In the genomic region with DNA sequence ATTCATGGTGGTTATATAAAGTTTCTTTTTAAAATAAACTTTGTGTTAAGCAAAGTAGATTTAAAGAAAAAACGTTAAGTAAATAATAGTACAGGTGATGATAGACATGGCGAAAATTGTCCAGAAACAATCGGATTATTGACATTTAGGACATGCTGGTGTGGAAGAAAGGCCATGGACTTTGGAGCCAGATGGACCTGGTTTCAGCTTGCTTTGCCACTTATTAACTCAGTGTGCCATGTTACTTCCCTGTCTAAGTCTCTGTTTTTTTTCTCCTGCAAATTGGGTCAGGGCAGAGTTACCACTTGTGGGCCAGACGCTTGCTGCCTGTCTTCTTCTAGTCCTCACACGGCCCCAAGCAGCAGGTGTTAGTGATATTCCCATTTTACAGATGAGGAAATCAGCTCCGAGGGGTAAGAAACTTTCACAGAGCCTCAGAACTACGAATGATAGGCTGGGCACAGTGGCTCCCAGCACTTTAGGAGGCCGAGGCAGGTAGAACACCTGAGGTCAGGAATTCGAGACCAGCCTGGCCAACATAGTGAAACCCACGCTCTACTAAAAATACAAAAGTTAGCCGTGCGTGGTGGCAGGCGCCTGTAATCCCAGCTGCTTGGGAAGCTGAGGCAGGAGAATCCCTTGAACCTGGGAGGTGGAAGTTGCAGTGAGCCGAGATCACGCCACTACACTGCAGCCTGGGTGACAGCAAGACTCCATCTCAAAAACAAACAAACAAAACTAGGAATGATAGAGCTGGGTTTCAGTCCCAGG, we compare ENCODE assay signal across 18 cellular contexts. TPM values are rescaled to one million over a fixed set of nuclear protein-coding genes. Genes with fewer than 3 reads are reported as not detected.
DNase-seq lines count a peak whose midpoint lies in the region; ATAC-seq and TF ChIP-seq lines count a peak whose summit lies in the region.
"Had no signal": no experiment of that assay in that cellular context is flagged by ENCODE, and none has a peak within 500 bp of the region (broad histone marks: within the 10 kb centered on the region; RNA-seq: fewer than 3 reads in every experiment).

No MANE protein-coding gene starts in this region.

- H3K27ac Mint-ChIP-seq in activated naive CD4-positive, alpha-beta T cell treated with anti-CD3 and anti-CD28 coated beads, Interleukin-2, amount 50 U/mL, for 72 hours, result peak overlapping the region; percentile 87 to 93
- peak overlapping the region; percentile 50 for H3K27ac Mint-ChIP-seq in memory B cell
- H3K27ac Mint-ChIP-seq: brain; CD8-positive, alpha-beta T cell; dendritic cell treated with granulocyte-macrophage colony-stimulating factor and Interleukin-4, amounts not matched to agents 40 ng/mL and 50 ng/mL, for 4 days had no signal

- H3K36me3 ChIP-seq in body of pancreas (replicated peaks in 1 of 2; ENCODE audit: insufficient read depth in 1 of 2, low read depth in 2 of 2) (no peaks in the 10 kb centered on the region), transverse colon (no peaks in the 10 kb centered on the region)
- H3K36me3 ChIP-seq: esophagus muscularis mucosa had no signal

- H3K4me1 ChIP-seq in body of pancreas (peaks cover 59% of the 10 kb centered on the region), transverse colon (peaks cover 0 to 39% (median 24%) of the 10 kb centered on the region in 4 donors)

- ATAC-seq in activated naive CD4-positive, alpha-beta T cell treated with anti-CD3 and anti-CD28 coated beads, Interleukin-2, amount 50 U/mL, for 72 hours, result no peak
- ATAC-seq in body of pancreas (peak; percentile 95), memory B cell (ENCODE audit: low read depth) (no peak), GM21423 (IDR thresholded peaks at IDR 0.05; ENCODE audit: unreplicated experiment) (no peak)
- ATAC-seq: CD8-positive, alpha-beta T cell had no signal

- no peaks in the 10 kb centered on the region for H3K9me3 Mint-ChIP-seq in activated naive CD4-positive, alpha-beta T cell treated with anti-CD3 and anti-CD28 coated beads, Interleukin-2, amount 50 U/mL, for 72 hours
- H3K9me3 Mint-ChIP-seq in memory B cell, result no peaks in the 10 kb centered on the region
- H3K9me3 Mint-ChIP-seq: brain; CD8-positive, alpha-beta T cell; dendritic cell treated with granulocyte-macrophage colony-stimulating factor and Interleukin-4, amounts not matched to agents 40 ng/mL and 50 ng/mL, for 4 days had no signal

- peak in 1 of 3 donors; percentile 31 for TF ChIP-seq POLR2A in body of pancreas (IDR thresholded peaks at IDR 0.05)
- TF ChIP-seq POLR2A in transverse colon (IDR thresholded peaks at IDR 0.05), result no peak

- in situ Hi-C loops in transverse colon (cut with MboI; ENCODE audit: low pct_ligation_motif_present in 1 of 4, low pct_unique_long_range_greater_than_20kb in 1 of 4, low sequenced_read_pairs in 3 of 4), result no loop called here

- intact Hi-C loops in body of pancreas (cut with DNase I) (no loop called here), transverse colon (cut with DNase I; ENCODE audit: low total_unique reads) (no loop called here)

- TF ChIP-seq CTCF in body of pancreas (IDR thresholded peaks at IDR 0.05) (no peak), transverse colon (IDR thresholded peaks at IDR 0.05) (no peak)

- 29 to 35% methylated on average over 15 of the region's 15 CpGs for WGBS in body of pancreas, 2 donors
- 66 to 68% methylated on average over 6 to 15 of the region's 15 CpGs for WGBS in transverse colon (ENCODE audit: low coverage in 1 of 2), 2 donors

- no peak overlapping the region for H3K4me3 ChIP-seq in body of pancreas
- H3K4me3 ChIP-seq in transverse colon, result no peak overlapping the region
- H3K4me3 ChIP-seq: esophagus muscularis mucosa had no signal

- peaks cover 29% of the 10 kb centered on the region for H3K4me1 Mint-ChIP-seq in memory B cell

- no peak for TF ChIP-seq EP300 in transverse colon (IDR thresholded peaks at IDR 0.05; ENCODE audit: low read depth)

- H3K27me3 Mint-ChIP-seq in memory B cell, result no peaks in the 10 kb centered on the region
- H3K27me3 Mint-ChIP-seq: brain; dendritic cell treated with granulocyte-macrophage colony-stimulating factor and Interleukin-4, amounts not matched to agents 40 ng/mL and 50 ng/mL, for 4 days had no signal

- peaks cover 14 to 23% of the 10 kb centered on the region in 2 donors for H3K36me3 Mint-ChIP-seq in activated naive CD4-positive, alpha-beta T cell treated with anti-CD3 and anti-CD28 coated beads, Interleukin-2, amount 50 U/mL, for 72 hours
- peaks cover 6% of the 10 kb centered on the region for H3K36me3 Mint-ChIP-seq in memory B cell

- peak in 1 of 2 donors; percentile 3 for DNase-seq in activated naive CD4-positive, alpha-beta T cell treated with anti-CD3 and anti-CD28 coated beads, Interleukin-2, amount 50 U/mL, for 72 hours (ENCODE audit: low spot score in 2 of 2)
- no peak for DNase-seq in activated naive CD4-positive, alpha-beta T cell treated with Interleukin-2 at 50 U/mL for 16 hours
- DNase-seq in body of pancreas (peak; percentile 65 to 85 (median 75)), memory B cell (ENCODE audit: low spot score in 2 of 2) (no peak), transverse colon (peak; percentile 68), GM19238 (ENCODE audit: insufficient read length, low spot score) (no peak), NCI-H69 (lab: John Stamatoyannopoulos, UW) (no peak)
- DNase-seq: activated gamma-delta T cell; CD8-positive, alpha-beta T cell; HCEC 1CT; mesenchymal stem cell; NCI-H2171 treated with DMSO at 0.1 percent for 48 hours; NCI-H82; SW 1271 had no signal

- no peaks in the 10 kb centered on the region for H3K27me3 ChIP-seq in body of pancreas
- H3K27me3 ChIP-seq in transverse colon, result no peaks in the 10 kb centered on the region
- H3K27me3 ChIP-seq: esophagus muscularis mucosa had no signal

- H3K27ac ChIP-seq in body of pancreas (peak overlapping the region; percentile 83 to 87 (median 83)), transverse colon (peak overlapping the region; percentile 65 to 79 (median 75))
- H3K27ac ChIP-seq: esophagus muscularis mucosa had no signal

- no peak overlapping the region for H3K4me3 Mint-ChIP-seq in memory B cell
- H3K4me3 Mint-ChIP-seq: brain; CD8-positive, alpha-beta T cell; dendritic cell treated with granulocyte-macrophage colony-stimulating factor and Interleukin-4, amounts not matched to agents 40 ng/mL and 50 ng/mL, for 4 days had no signal

- H3K9me3 ChIP-seq in body of pancreas, result no peaks in the 10 kb centered on the region
- H3K9me3 ChIP-seq in transverse colon, result no peaks in the 10 kb centered on the region
- H3K9me3 ChIP-seq: esophagus muscularis mucosa had no signal

RNA-seq across cellular contexts. Expression of a gene that starts 12.4 kb away (rescaled TPM):
- total RNA-seq in activated naive CD4-positive, alpha-beta T cell treated with anti-CD3 and anti-CD28 coated beads, Interleukin-2, amount 50 U/mL, for 72 hours, result 10 to 100 TPM; 21.9 to 37.8 TPM
- total RNA-seq in body of pancreas (10 to 100 TPM; 23.1 to 28.3 TPM), transverse colon (10 to 100 TPM; 26.6 to 46.5 (median 37.5) TPM)

Comparison
In these comparisons a context has a peak if more than half of its experiments do, and no peak if none do; other contexts are left out.
1. DNase-seq: peak in body of pancreas (4 of 4) and transverse colon (single experiment); none in activated naive CD4-positive, alpha-beta T cell treated with Interleukin-2 at 50 U/mL for 16 hours (single experiment), memory B cell (0 of 2), GM19238 (single experiment) and NCI-H69 (single experiment).